Comparison of ENCODE assay signal across 13 cellular contexts in the genomic region with DNA sequence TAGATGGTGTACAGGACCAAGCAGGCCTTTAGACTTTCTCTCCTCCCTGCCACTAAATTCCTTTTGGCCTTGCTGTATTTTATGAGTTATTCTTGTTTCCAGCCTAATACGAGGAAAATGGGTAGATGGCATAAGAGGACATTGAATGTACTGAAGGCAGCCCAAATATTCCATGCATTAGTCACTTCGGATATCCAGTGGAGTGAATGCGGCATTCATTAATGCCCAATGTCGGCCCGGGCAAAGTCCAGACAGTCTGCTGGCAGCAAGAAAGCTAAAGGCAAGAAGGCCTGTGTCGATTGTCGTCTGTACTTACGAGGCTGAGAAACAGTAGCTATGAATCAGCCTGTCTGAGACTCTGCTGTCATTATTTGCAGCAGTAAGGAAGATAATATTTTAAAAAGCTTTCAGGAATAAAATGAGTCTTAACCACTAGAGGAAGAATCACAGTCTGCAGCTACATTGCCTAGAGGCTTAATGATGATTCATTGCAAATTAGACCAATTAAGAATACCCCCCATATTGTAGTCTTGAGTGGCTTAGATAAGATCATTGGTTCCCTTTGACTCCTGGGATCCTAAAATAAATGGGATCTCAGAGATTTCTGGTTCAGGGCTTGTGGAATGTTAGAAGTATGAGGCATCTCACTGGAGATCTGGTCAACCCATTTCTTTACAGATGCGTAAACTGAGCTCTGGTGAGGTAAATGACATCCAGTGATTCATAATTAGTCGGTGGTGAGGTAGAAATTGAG.
A peak's percentile ranks its signal among the peaks of the same experiment; 100 is the strongest.
DNase-seq lines count a peak whose midpoint lies in the region; ATAC-seq and TF ChIP-seq lines count a peak whose summit lies in the region.
"Had no signal": no experiment of that assay in that cellular context is flagged by ENCODE, and none has a peak within 500 bp of the region (broad histone marks: within the 10 kb centered on the region; RNA-seq: fewer than 3 reads in every experiment).

No MANE protein-coding gene starts in this region.

- TF ChIP-seq CTCF in Caco-2 (IDR thresholded peaks at IDR 0.05; ENCODE audit: insufficient read depth in 1 of 2, low read depth in 1 of 2, low read length in 1 of 2, severe bottlenecking in 1 of 2, unreplicated experiment in 1 of 2) = no peak
- no peak for TF ChIP-seq CTCF in chondrocyte (IDR thresholded peaks at IDR 0.05)

- BruUV-seq in Caco-2 (replicated peaks; lab: Mats Ljungman, UMichigan) = no TSS peak

- ATAC-seq in stimulated activated naive CD8-positive, alpha-beta T cell treated with anti-CD3 and anti-CD28 coated beads, Interleukin-15, amount 100 ng/mL, for 72 hours = no peak
- ATAC-seq: activated T-helper 17 cell treated with anti-CD3 and anti-CD28 coated beads, Interleukin-2, amount 50 U/mL, for 72 hours had no signal

- H3K9me3 Mint-ChIP-seq in Caco-2 (ENCODE audit: unreplicated experiment) (no peaks in the 10 kb centered on the region), chondrocyte (ENCODE audit: low read depth) (no peaks in the 10 kb centered on the region)
- no peaks in the 10 kb centered on the region for H3K9me3 Mint-ChIP-seq in activated naive CD8-positive, alpha-beta T cell treated with anti-CD3 and anti-CD28 coated beads for 36 hours
- no peaks in the 10 kb centered on the region for H3K9me3 Mint-ChIP-seq in stimulated activated naive CD8-positive, alpha-beta T cell treated with anti-CD3 and anti-CD28 coated beads, Interleukin-15, amount 100 ng/mL, for 72 hours
- H3K9me3 Mint-ChIP-seq: activated T-helper 17 cell treated with anti-CD3 and anti-CD28 coated beads, Interleukin-2, amount 50 U/mL, for 72 hours had no signal

- no peaks in the 10 kb centered on the region for H3K27me3 ChIP-seq in Caco-2 (replicated peaks; ENCODE audit: control insufficient read depth, insufficient read depth, low read length)

- peaks cover 32% of the 10 kb centered on the region for H3K4me1 Mint-ChIP-seq in Caco-2 (ENCODE audit: low read depth, unreplicated experiment)
- H3K4me1 Mint-ChIP-seq in chondrocyte (ENCODE audit: low read depth) = peaks cover 73% of the 10 kb centered on the region
- no peaks in the 10 kb centered on the region for H3K4me1 Mint-ChIP-seq in activated naive CD8-positive, alpha-beta T cell treated with anti-CD3 and anti-CD28 coated beads for 36 hours
- no peaks in the 10 kb centered on the region for H3K4me1 Mint-ChIP-seq in stimulated activated naive CD8-positive, alpha-beta T cell treated with anti-CD3 and anti-CD28 coated beads, Interleukin-15, amount 100 ng/mL, for 72 hours
- H3K4me1 Mint-ChIP-seq: activated T-helper 17 cell treated with anti-CD3 and anti-CD28 coated beads, Interleukin-2, amount 50 U/mL, for 72 hours; CD4-positive, CD25-positive, alpha-beta regulatory T cell had no signal

- H3K36me3 Mint-ChIP-seq in Caco-2 (ENCODE audit: insufficient read depth, unreplicated experiment) (no peaks in the 10 kb centered on the region), chondrocyte (ENCODE audit: low read depth) (no peaks in the 10 kb centered on the region)
- no peaks in the 10 kb centered on the region for H3K36me3 Mint-ChIP-seq in activated naive CD8-positive, alpha-beta T cell treated with anti-CD3 and anti-CD28 coated beads for 36 hours
- H3K36me3 Mint-ChIP-seq: CD4-positive, CD25-positive, alpha-beta regulatory T cell had no signal

- CTCF ChIA-PET in Caco-2 (lab: Charles Lee) = interaction anchor here (0.6 kb wide), 2 partner anchors 67 to 516 kb away, joined by 3 read pairs; no protein-coding TSS in a partner anchor

- H3K9me3 ChIP-seq in Caco-2 = no peaks in the 10 kb centered on the region

- intact Hi-C loops in Caco-2 (cut with micrococcal nuclease; ENCODE audit: unreplicated experiment) = loop anchor here (5.0 kb wide), 2 partner anchors 256 to 334 kb away; no protein-coding TSS in a partner anchor

- no peak overlapping the region for H3K4me3 Mint-ChIP-seq in Caco-2 (ENCODE audit: unreplicated experiment)
- peak overlapping the region; percentile 8 for H3K4me3 Mint-ChIP-seq in chondrocyte (ENCODE audit: unreplicated experiment)
- no peak overlapping the region for H3K4me3 Mint-ChIP-seq in activated naive CD8-positive, alpha-beta T cell treated with anti-CD3 and anti-CD28 coated beads for 36 hours
- H3K4me3 Mint-ChIP-seq in stimulated activated naive CD8-positive, alpha-beta T cell treated with anti-CD3 and anti-CD28 coated beads, Interleukin-15, amount 100 ng/mL, for 72 hours = no peak overlapping the region
- H3K4me3 Mint-ChIP-seq: activated T-helper 17 cell treated with anti-CD3 and anti-CD28 coated beads, Interleukin-2, amount 50 U/mL, for 72 hours; CD4-positive, CD25-positive, alpha-beta regulatory T cell had no signal

- H3K27me3 Mint-ChIP-seq in Caco-2 (ENCODE audit: insufficient read depth, unreplicated experiment) (no peaks in the 10 kb centered on the region), chondrocyte (ENCODE audit: low read depth) (no peaks in the 10 kb centered on the region)
- H3K27me3 Mint-ChIP-seq in activated naive CD8-positive, alpha-beta T cell treated with anti-CD3 and anti-CD28 coated beads for 36 hours = peaks cover 12% of the 10 kb centered on the region
- peaks cover 11% of the 10 kb centered on the region for H3K27me3 Mint-ChIP-seq in stimulated activated naive CD8-positive, alpha-beta T cell treated with anti-CD3 and anti-CD28 coated beads, Interleukin-15, amount 100 ng/mL, for 72 hours

- H3K36me3 ChIP-seq in Caco-2 (ENCODE audit: control insufficient read depth, insufficient read depth, low read length) = no peaks in the 10 kb centered on the region

- POLR2A ChIA-PET in Caco-2 (lab: Charles Lee) = no interaction called here

- H3K27ac Mint-ChIP-seq in Caco-2 (ENCODE audit: unreplicated experiment) (peak overlapping the region; percentile 43), chondrocyte (ENCODE audit: unreplicated experiment) (peak overlapping the region; percentile 86)
- no peak overlapping the region for H3K27ac Mint-ChIP-seq in activated naive CD8-positive, alpha-beta T cell treated with anti-CD3 and anti-CD28 coated beads for 36 hours
- H3K27ac Mint-ChIP-seq in stimulated activated naive CD8-positive, alpha-beta T cell treated with anti-CD3 and anti-CD28 coated beads, Interleukin-15, amount 100 ng/mL, for 72 hours = no peak overlapping the region
- H3K27ac Mint-ChIP-seq: activated T-helper 17 cell treated with anti-CD3 and anti-CD28 coated beads, Interleukin-2, amount 50 U/mL, for 72 hours; CD4-positive, CD25-positive, alpha-beta regulatory T cell had no signal

- H3K4me1 ChIP-seq in Caco-2 = peaks cover 37% of the 10 kb centered on the region

- H3K4me3 ChIP-seq in Caco-2 (ENCODE audit: low read depth, low read length) = no peak overlapping the region

- DNase-seq in Caco-2 (peak; percentile 46 to 86), NCI-H69 (lab: John Stamatoyannopoulos, UW) (peak; percentile 18), chondrocyte (ENCODE audit: low spot score) (no peak), myocyte (ENCODE audit: low read depth) (peak; percentile 39), T-helper 2 cell (no peak), iPS-NIHi7 (ENCODE audit: extremely low spot score) (no peak)
- no peak for DNase-seq in activated naive CD8-positive, alpha-beta T cell treated with anti-CD3 and anti-CD28 coated beads for 36 hours
- DNase-seq in stimulated activated naive CD8-positive, alpha-beta T cell treated with anti-CD3 and anti-CD28 coated beads, Interleukin-15, amount 100 ng/mL, for 72 hours = no peak
- DNase-seq: CD4-positive, CD25-positive, alpha-beta regulatory T cell; NCI-H1417; RPMI8226; stimulated activated CD4-positive, alpha-beta T cell treated with anti-CD3 and anti-CD28 coated beads, Interleukin-15, amount 100 ng/mL, for 24 hours had no signal

Comparison
In these comparisons a context has a peak if more than half of its experiments do, and no peak if none do; other contexts are left out.
1. DNase-seq: peak in Caco-2 (2 of 2), NCI-H69 (single experiment) and myocyte (single experiment); none in chondrocyte (single experiment), T-helper 2 cell (0 of 5), activated naive CD8-positive, alpha-beta T cell treated with anti-CD3 and anti-CD28 coated beads for 36 hours (single experiment), stimulated activated naive CD8-positive, alpha-beta T cell treated with anti-CD3 and anti-CD28 coated beads, Interleukin-15, amount 100 ng/mL, for 72 hours (0 of 2) and iPS-NIHi7 (single experiment).
2. H3K27ac Mint-ChIP-seq: peak in Caco-2 (single experiment) and chondrocyte (single experiment); none in activated naive CD8-positive, alpha-beta T cell treated with anti-CD3 and anti-CD28 coated beads for 36 hours (single experiment) and stimulated activated naive CD8-positive, alpha-beta T cell treated with anti-CD3 and anti-CD28 coated beads, Interleukin-15, amount 100 ng/mL, for 72 hours (0 of 2).